In the genomic region with DNA sequence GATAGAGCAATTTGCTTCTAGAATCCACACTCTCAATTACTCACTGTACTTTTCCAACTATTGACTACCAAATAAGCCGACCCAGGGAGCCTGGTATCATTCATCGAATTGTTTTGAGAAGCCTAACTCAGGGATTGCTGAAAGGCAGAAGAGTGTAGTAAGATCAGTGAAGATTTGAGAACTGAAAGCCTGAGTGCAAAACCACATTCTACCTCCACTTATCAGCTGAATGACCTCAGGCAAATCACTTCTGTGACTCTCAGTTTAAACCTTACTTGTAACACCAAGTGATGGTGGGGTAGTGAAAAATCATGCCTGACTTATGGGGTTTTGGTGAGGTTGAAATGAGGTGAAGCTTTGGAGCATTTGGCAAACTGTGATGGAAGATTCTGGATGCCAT, we compare ENCODE assay signal across 9 cellular contexts.
DNase-seq lines count a peak whose midpoint lies in the region; ATAC-seq and TF ChIP-seq lines count a peak whose summit lies in the region.
"Had no signal": no experiment of that assay in that cellular context is flagged by ENCODE, and none has a peak within 500 bp of the region (broad histone marks: within the 10 kb centered on the region; RNA-seq: fewer than 3 reads in every experiment).

No MANE protein-coding gene starts in this region.

- H3K27me3 Mint-ChIP-seq in activated CD4-positive, alpha-beta T cell treated with anti-CD3 and anti-CD28 coated beads, Interleukin-2, amount 10 ng/mL, durations not matched to agents 24 days and 14 days: no peaks in the 10 kb centered on the region
- no peaks in the 10 kb centered on the region for H3K27me3 Mint-ChIP-seq in stimulated activated naive CD8-positive, alpha-beta T cell treated with anti-CD3 and anti-CD28 coated beads, Interleukin-15, Interleukin-2, amounts not matched to agents 100 ng/mL and 50 ng/mL, for 24 hours

- no peaks in the 10 kb centered on the region for H3K36me3 Mint-ChIP-seq in activated CD4-positive, alpha-beta T cell treated with anti-CD3 and anti-CD28 coated beads, Interleukin-2, amount 10 ng/mL, durations not matched to agents 24 days and 14 days (ENCODE audit: low read depth)
- no peaks in the 10 kb centered on the region for H3K36me3 Mint-ChIP-seq in stimulated activated naive CD8-positive, alpha-beta T cell treated with anti-CD3 and anti-CD28 coated beads, Interleukin-15, Interleukin-2, amounts not matched to agents 100 ng/mL and 50 ng/mL, for 24 hours (ENCODE audit: low read depth)

- H3K27me3 ChIP-seq in Peyer's patch: no peaks in the 10 kb centered on the region

- H3K4me3 Mint-ChIP-seq in activated CD4-positive, alpha-beta T cell treated with anti-CD3 and anti-CD28 coated beads, Interleukin-2, amount 10 ng/mL, durations not matched to agents 24 days and 14 days: peak overlapping the region; percentile 58
- peak overlapping the region; percentile 77 for H3K4me3 Mint-ChIP-seq in stimulated activated naive CD8-positive, alpha-beta T cell treated with anti-CD3 and anti-CD28 coated beads, Interleukin-15, Interleukin-2, amounts not matched to agents 100 ng/mL and 50 ng/mL, for 24 hours

- intact Hi-C loops in activated CD4-positive, alpha-beta T cell treated with anti-CD3 and anti-CD28 coated beads, Interleukin-2, amount 10 ng/mL, durations not matched to agents 24 days and 14 days (cut with micrococcal nuclease): no loop called here

- no peak for TF ChIP-seq CTCF in Peyer's patch (IDR thresholded peaks at IDR 0.05)

- peak overlapping the region; percentile 62 for H3K27ac Mint-ChIP-seq in activated CD4-positive, alpha-beta T cell treated with anti-CD3 and anti-CD28 coated beads, Interleukin-2, amount 10 ng/mL, durations not matched to agents 24 days and 14 days
- no peak overlapping the region for H3K27ac Mint-ChIP-seq in stimulated activated naive CD8-positive, alpha-beta T cell treated with anti-CD3 and anti-CD28 coated beads, Interleukin-15, Interleukin-2, amounts not matched to agents 100 ng/mL and 50 ng/mL, for 24 hours

- H3K27ac ChIP-seq in Peyer's patch: peak overlapping the region; percentile 49 to 81 (median 64)

- peaks cover 4% of the 10 kb centered on the region for H3K9me3 Mint-ChIP-seq in activated CD4-positive, alpha-beta T cell treated with anti-CD3 and anti-CD28 coated beads, Interleukin-2, amount 10 ng/mL, durations not matched to agents 24 days and 14 days
- H3K9me3 Mint-ChIP-seq in stimulated activated naive CD8-positive, alpha-beta T cell treated with anti-CD3 and anti-CD28 coated beads, Interleukin-15, Interleukin-2, amounts not matched to agents 100 ng/mL and 50 ng/mL, for 24 hours: no peaks in the 10 kb centered on the region

- no peaks in the 10 kb centered on the region for H3K9me3 ChIP-seq in Peyer's patch
- H3K9me3 ChIP-seq: A549 had no signal

- H3K4me1 Mint-ChIP-seq in activated CD4-positive, alpha-beta T cell treated with anti-CD3 and anti-CD28 coated beads, Interleukin-2, amount 10 ng/mL, durations not matched to agents 24 days and 14 days: peaks cover 56% of the 10 kb centered on the region
- peaks cover 62% of the 10 kb centered on the region for H3K4me1 Mint-ChIP-seq in stimulated activated naive CD8-positive, alpha-beta T cell treated with anti-CD3 and anti-CD28 coated beads, Interleukin-15, Interleukin-2, amounts not matched to agents 100 ng/mL and 50 ng/mL, for 24 hours (ENCODE audit: low read depth)

- DNase-seq in activated CD4-positive, alpha-beta T cell treated with anti-CD3 and anti-CD28 coated beads, Interleukin-2, amount 10 ng/mL, durations not matched to agents 24 days and 14 days: no peak
- DNase-seq in activated CD4-positive, alpha-beta T cell treated with anti-CD3 and anti-CD28 coated beads for 48 hours: no peak
- DNase-seq in Peyer's patch (peak in 1 of 3 donors; percentile 23), iPS-NIHi7 (ENCODE audit: extremely low spot score) (no peak), SW 1271 (lab: John Stamatoyannopoulos, UW) (no peak)
- no peak for DNase-seq in activated CD4-positive, alpha-beta T cell treated with anti-CD3 and anti-CD28 coated beads for 1 hour

- no peak overlapping the region for H3K4me3 ChIP-seq in Peyer's patch
- H3K4me3 ChIP-seq: A549 had no signal

- no peaks in the 10 kb centered on the region for H3K36me3 ChIP-seq in Peyer's patch

- peaks cover 0 to 30% (median 14%) of the 10 kb centered on the region in 4 donors for H3K4me1 ChIP-seq in Peyer's patch

- no peak for TF ChIP-seq POLR2A in Peyer's patch (IDR thresholded peaks at IDR 0.05)

- peak; percentile 92 for ATAC-seq in HG02884 (IDR thresholded peaks at IDR 0.05; ENCODE audit: unreplicated experiment)
- ATAC-seq: A549 had no signal
